ENCODE assay signal across 16 cellular contexts in genomic region chr7:77071108-77071507, GRCh38. TPM values are rescaled to one million over a fixed set of nuclear protein-coding genes. Genes with fewer than 3 reads are reported as not detected.
"Had no signal": no experiment of that assay in that cellular context is flagged by ENCODE, and none has a peak within 500 bp of the region (broad histone marks: within the 10 kb centered on the region; RNA-seq: fewer than 3 reads in every experiment).

No MANE protein-coding gene starts in this region.

RNA-seq across cellular contexts. Expression of gene SPDYE18, which starts 8.8 kb away (rescaled TPM):
- total RNA-seq: thoracic aorta, upper lobe of right lung had no signal

RNA-seq across cellular contexts. Expression of gene SPDYE17, which starts 38.9 kb away (rescaled TPM):
- total RNA-seq: stomach, subcutaneous adipose tissue, suprapubic skin, temporal lobe, testis, thoracic aorta, thyroid gland, tibial nerve, transverse colon, upper lobe of left lung, upper lobe of right lung, ureter, urinary bladder, uterus, vagina had no signal
- polyA plus RNA-seq: stomach, thymus, urinary bladder had no signal
